In genomic region chr6:89566011-89566775, GRCh38 we compare ENCODE assay signal across 15 cellular contexts.
A peak's percentile ranks its signal among the peaks of the same experiment; 100 is the strongest.
DNase-seq lines count a peak whose midpoint lies in the region; ATAC-seq and TF ChIP-seq lines count a peak whose summit lies in the region.
"Had no signal": no experiment of that assay in that cellular context is flagged by ENCODE, and none has a peak within 500 bp of the region (broad histone marks: within the 10 kb centered on the region; RNA-seq: fewer than 3 reads in every experiment).

No MANE protein-coding gene starts in this region.

- H3K4me3 ChIP-seq in mesodermal cell (ENCODE audit: extremely low read depth, insufficient read depth, low read length, poor library complexity, severe bottlenecking) (no peak overlapping the region), thoracic aorta (no peak overlapping the region)
- H3K4me3 ChIP-seq: BLaER1 treated with 17β-estradiol and CSF1 and Interleukin-3, amounts not matched to agents 10 nM and 100 nM; SJCRH30 had no signal

- H3K36me3 ChIP-seq in mesodermal cell (ENCODE audit: control insufficient read depth, insufficient read depth, low read length): peaks cover 4% of the 10 kb centered on the region
- H3K36me3 ChIP-seq in thoracic aorta: no peaks in the 10 kb centered on the region
- H3K36me3 ChIP-seq: BLaER1 treated with 17β-estradiol and CSF1 and Interleukin-3, amounts not matched to agents 10 nM and 100 nM; SJCRH30 had no signal

- ATAC-seq in thoracic aorta (ENCODE audit: insufficient number of reproducible peaks, low FRiP score, low read depth): no peak

- H3K9me3 ChIP-seq in mesodermal cell (ENCODE audit: control insufficient read depth, low read length) (no peaks in the 10 kb centered on the region), thoracic aorta (no peaks in the 10 kb centered on the region)
- H3K9me3 ChIP-seq: BLaER1 treated with 17β-estradiol and CSF1 and Interleukin-3, amounts not matched to agents 10 nM and 100 nM; SJCRH30 had no signal

- H3K27me3 ChIP-seq in thoracic aorta (replicated peaks; ENCODE audit: insufficient read depth): no peaks in the 10 kb centered on the region
- H3K27me3 ChIP-seq: BLaER1 treated with 17β-estradiol and CSF1 and Interleukin-3, amounts not matched to agents 10 nM and 100 nM; SJCRH30 had no signal

- no peak for TF ChIP-seq CTCF in thoracic aorta (IDR thresholded peaks at IDR 0.05)

- peaks cover 65% of the 10 kb centered on the region for H3K4me1 ChIP-seq in mesodermal cell (ENCODE audit: control insufficient read depth, insufficient read depth, low read length, poor library complexity, severe bottlenecking)
- peaks cover 38 to 70% of the 10 kb centered on the region in 2 donors for H3K4me1 ChIP-seq in thoracic aorta (ENCODE audit: control insufficient read depth in 1 of 2, low read depth in 2 of 2)
- H3K4me1 ChIP-seq: BLaER1 treated with 17β-estradiol and CSF1 and Interleukin-3, amounts not matched to agents 10 nM and 100 nM; SJCRH30 had no signal

- 94 to 95% methylated on average over 4 to 7 of the region's 10 CpGs for WGBS in mesodermal cell (ENCODE audit: insufficient coverage in 2 of 2), 2 experiments

- DNase-seq in NCI-H2227 (lab: John Stamatoyannopoulos, UW; ENCODE audit: unreplicated experiment): peak; percentile 21
- DNase-seq in NCI-H2227 treated with DMSO at 0.1 percent for 48 hours (lab: John Stamatoyannopoulos, UW): no peak
- DNase-seq in cerebellar cortex (ENCODE audit: low spot score): peak; percentile 90
- no peak for DNase-seq in thoracic aorta (ENCODE audit: low spot score)
- DNase-seq in NOMO-1 treated with dmso at 0.1 percent for 144 hours (lab: John Stamatoyannopoulos, UW; ENCODE audit: unreplicated experiment): no peak
- no peak for DNase-seq in DMS79 (lab: John Stamatoyannopoulos, UW)
- DNase-seq in activated T-cell treated with anti-CD3 and anti-CD28 coated beads, Interleukin-2, amount 50 U/mL, for 48 hours: no peak
- DNase-seq: EL, Karpas-422, MM.1S, NCI-H187, NCI-H774, SJCRH30 had no signal

- peak overlapping the region; percentile 87 for H3K27ac ChIP-seq in mesodermal cell (ENCODE audit: low read depth, low read length, severe bottlenecking)
- peak overlapping the region; percentile 85 to 87 for H3K27ac ChIP-seq in thoracic aorta
- H3K27ac ChIP-seq: BLaER1 treated with 17β-estradiol and CSF1 and Interleukin-3, amounts not matched to agents 10 nM and 100 nM; SJCRH30 had no signal

Comparison
In these comparisons a context has a peak if more than half of its experiments do, and no peak if none do; other contexts are left out.
1. DNase-seq: peak in NCI-H2227 (single experiment) and cerebellar cortex (single experiment); none in NCI-H2227 treated with DMSO at 0.1 percent for 48 hours (single experiment), thoracic aorta (single experiment), NOMO-1 treated with dmso at 0.1 percent for 144 hours (single experiment), DMS79 (single experiment) and activated T-cell treated with anti-CD3 and anti-CD28 coated beads, Interleukin-2, amount 50 U/mL, for 48 hours (0 of 2).